ENCODE assay signal across 23 cellular contexts in genomic region chr11:92607969-92608711, GRCh38.
"Had no signal": no experiment of that assay in that cellular context is flagged by ENCODE, and none has a peak within 500 bp of the region (broad histone marks: within the 10 kb centered on the region; RNA-seq: fewer than 3 reads in every experiment).

No MANE protein-coding gene starts in this region.

- H3K27me3 ChIP-seq: spleen, testis, tibial nerve, upper lobe of right lung, vagina had no signal

- H3K27me3 Mint-ChIP-seq: naive thymus-derived CD4-positive, alpha-beta T cell; stimulated activated naive B cell treated with anti-CD40 and anti-IgM and Interleukin-4, amounts not matched to agents 10 μg/mL and 1 μg/mL and 100 μg/mL, for 72 hours; stimulated activated naive CD8-positive, alpha-beta T cell treated with anti-CD3 and anti-CD28 coated beads, Interleukin-15, amount 100 ng/mL, for 72 hours had no signal

- H3K9me3 ChIP-seq: heart left ventricle, psoas muscle, spleen, testis, tibial nerve, upper lobe of right lung, vagina had no signal

- H3K4me1 Mint-ChIP-seq: naive thymus-derived CD4-positive, alpha-beta T cell; stimulated activated naive B cell treated with anti-CD40 and anti-IgM and Interleukin-4, amounts not matched to agents 10 μg/mL and 1 μg/mL and 100 μg/mL, for 72 hours; stimulated activated naive CD8-positive, alpha-beta T cell treated with anti-CD3 and anti-CD28 coated beads, Interleukin-15, amount 100 ng/mL, for 72 hours had no signal

- H3K4me3 Mint-ChIP-seq: naive thymus-derived CD4-positive, alpha-beta T cell; nephron progenitor cell; stimulated activated naive B cell treated with anti-CD40 and anti-IgM and Interleukin-4, amounts not matched to agents 10 μg/mL and 1 μg/mL and 100 μg/mL, for 72 hours; stimulated activated naive CD8-positive, alpha-beta T cell treated with anti-CD3 and anti-CD28 coated beads, Interleukin-15, amount 100 ng/mL, for 72 hours had no signal

- H3K4me1 ChIP-seq: heart left ventricle, psoas muscle, spleen, testis, tibial nerve, upper lobe of right lung, vagina had no signal

- H3K27ac ChIP-seq: heart left ventricle, psoas muscle, spleen, testis, tibial nerve, upper lobe of right lung, vagina had no signal

- H3K4me3 ChIP-seq: heart left ventricle, psoas muscle, spleen, testis, tibial nerve, upper lobe of right lung, vagina had no signal

- ATAC-seq: esophagus mucosa; heart left ventricle; naive thymus-derived CD4-positive, alpha-beta T cell; psoas muscle; sciatic nerve; stimulated activated naive B cell treated with anti-CD40 and anti-IgM and Interleukin-4, amounts not matched to agents 10 μg/mL and 1 μg/mL and 100 μg/mL, for 72 hours; stimulated activated naive CD8-positive, alpha-beta T cell treated with anti-CD3 and anti-CD28 coated beads, Interleukin-15, amount 100 ng/mL, for 72 hours; upper lobe of right lung had no signal

- H3K27ac Mint-ChIP-seq: naive thymus-derived CD4-positive, alpha-beta T cell; nephron progenitor cell; stimulated activated naive B cell treated with anti-CD40 and anti-IgM and Interleukin-4, amounts not matched to agents 10 μg/mL and 1 μg/mL and 100 μg/mL, for 72 hours; stimulated activated naive CD8-positive, alpha-beta T cell treated with anti-CD3 and anti-CD28 coated beads, Interleukin-15, amount 100 ng/mL, for 72 hours had no signal

- H3K36me3 ChIP-seq: heart left ventricle, spleen, tibial nerve, upper lobe of right lung, vagina had no signal

- H3K36me3 Mint-ChIP-seq: naive thymus-derived CD4-positive, alpha-beta T cell; stimulated activated naive B cell treated with anti-CD40 and anti-IgM and Interleukin-4, amounts not matched to agents 10 μg/mL and 1 μg/mL and 100 μg/mL, for 72 hours had no signal

- H3K9me3 Mint-ChIP-seq: nephron progenitor cell; stimulated activated naive B cell treated with anti-CD40 and anti-IgM and Interleukin-4, amounts not matched to agents 10 μg/mL and 1 μg/mL and 100 μg/mL, for 72 hours; stimulated activated naive CD8-positive, alpha-beta T cell treated with anti-CD3 and anti-CD28 coated beads, Interleukin-15, amount 100 ng/mL, for 72 hours had no signal

- DNase-seq: effector memory CD4-positive, alpha-beta T cell; heart left ventricle; hippocampal formation; kidney glomerular epithelial cell; mammary epithelial cell; naive thymus-derived CD4-positive, alpha-beta T cell; nephron progenitor cell; psoas muscle; retina; spleen; stimulated activated CD4-positive, alpha-beta T cell treated with anti-CD3 and anti-CD28 coated beads, Interleukin-15, amount 100 ng/mL, for 24 hours; stimulated activated CD4-positive, alpha-beta T cell treated with anti-CD3 and anti-CD28 coated beads, Interleukin-1b, Interleukin-23, amount 100 ng/mL, for 48 hours; stimulated activated CD4-positive, alpha-beta T cell treated with anti-CD3 and anti-CD28 coated beads, Interleukin-4, amount 100 ng/mL, for 4 hours; stimulated activated naive B cell treated with anti-CD40 and anti-IgM and Interleukin-4, amounts not matched to agents 10 μg/mL and 1 μg/mL and 100 μg/mL, for 72 hours; stimulated activated naive CD8-positive, alpha-beta T cell treated with anti-CD3 and anti-CD28 coated beads, Interleukin-15, amount 100 ng/mL, for 72 hours; testis; upper lobe of right lung had no signal

- FAIRE-seq: endometrium, frontal cortex had no signal
